In genomic region chr6:37204014-37204751, GRCh38 we compare ENCODE assay signal across 10 cellular contexts. TPM values are rescaled to one million over a fixed set of nuclear protein-coding genes. Genes with fewer than 3 reads are reported as not detected.
A peak's percentile ranks its signal among the peaks of the same experiment; 100 is the strongest.
DNase-seq lines count a peak whose midpoint lies in the region; ATAC-seq and TF ChIP-seq lines count a peak whose summit lies in the region.
"Had no signal": no experiment of that assay in that cellular context is flagged by ENCODE, and none has a peak within 500 bp of the region (broad histone marks: within the 10 kb centered on the region; RNA-seq: fewer than 3 reads in every experiment).

No MANE protein-coding gene starts in this region.

- no peaks in the 10 kb centered on the region for H3K9me3 Mint-ChIP-seq in activated naive CD8-positive, alpha-beta T cell treated with anti-CD3 and anti-CD28 coated beads for 36 hours

- no peak overlapping the region for H3K4me3 ChIP-seq in AG10803 (ENCODE audit: low read length)
- H3K4me3 ChIP-seq in spleen, result no peak overlapping the region
- no peak overlapping the region for H3K4me3 ChIP-seq in tibial nerve
- H3K4me3 ChIP-seq: esophagus squamous epithelium had no signal

- TF ChIP-seq POLR2A in spleen (IDR thresholded peaks at IDR 0.05) (no peak), tibial nerve (IDR thresholded peaks at IDR 0.05) (no peak)

- no peaks in the 10 kb centered on the region for H3K9me3 ChIP-seq in spleen
- H3K9me3 ChIP-seq in tibial nerve, result no peaks in the 10 kb centered on the region
- H3K9me3 ChIP-seq: esophagus squamous epithelium had no signal

- H3K36me3 ChIP-seq in spleen (no peaks in the 10 kb centered on the region), tibial nerve (no peaks in the 10 kb centered on the region)
- H3K36me3 ChIP-seq: esophagus squamous epithelium had no signal

- intact Hi-C loops in spleen (cut with DNase I; ENCODE audit: low total_unique reads), result no loop called here

- no peak overlapping the region for H3K4me3 Mint-ChIP-seq in activated naive CD8-positive, alpha-beta T cell treated with anti-CD3 and anti-CD28 coated beads for 36 hours

- peaks cover 2% of the 10 kb centered on the region for H3K36me3 Mint-ChIP-seq in activated naive CD8-positive, alpha-beta T cell treated with anti-CD3 and anti-CD28 coated beads for 36 hours

- H3K27me3 ChIP-seq in spleen (replicated peaks in 1 of 7) (no peaks in the 10 kb centered on the region), tibial nerve (no peaks in the 10 kb centered on the region)

- DNase-seq in AG10803 (ENCODE audit: low read depth) (peak; percentile 52), HK-2 (ENCODE audit: unreplicated experiment) (peak; percentile 32), left lobe of liver (ENCODE audit: low spot score) (peak; percentile 77), spleen (no peak), DMS 273 treated with DMSO at 0.1 percent for 48 hours (lab: John Stamatoyannopoulos, UW) (no peak), NCI-H524 (lab: John Stamatoyannopoulos, UW) (no peak), tibial nerve (ENCODE audit: low spot score in 2 of 2) (no peak)
- no peak for DNase-seq in activated naive CD8-positive, alpha-beta T cell treated with anti-CD3 and anti-CD28 coated beads for 36 hours
- DNase-seq: esophagus squamous epithelium, SHP77 had no signal

- H3K27me3 Mint-ChIP-seq in activated naive CD8-positive, alpha-beta T cell treated with anti-CD3 and anti-CD28 coated beads for 36 hours, result no peaks in the 10 kb centered on the region

- TF ChIP-seq CTCF in AG10803 (conservative IDR thresholded peaks at IDR 0.05; ENCODE audit: low read length) (no peak), spleen (IDR thresholded peaks at IDR 0.05 in 8 of 11, conservative IDR thresholded peaks at IDR 0.05 in 3 of 11) (no peak), tibial nerve (IDR thresholded peaks at IDR 0.05) (no peak)

- no peak for TF ChIP-seq EP300 in tibial nerve (IDR thresholded peaks at IDR 0.05)

- H3K27ac Mint-ChIP-seq in activated naive CD8-positive, alpha-beta T cell treated with anti-CD3 and anti-CD28 coated beads for 36 hours, result peak overlapping the region; percentile 52

- H3K27ac ChIP-seq in spleen (no peak overlapping the region), tibial nerve (no peak overlapping the region)

- WGBS in spleen, 5 donors, result 79 to 88% (median 86%) methylated on average over 7 of the region's 7 CpGs
- 77 to 80% methylated on average over 7 of the region's 7 CpGs for WGBS in tibial nerve, 2 donors

- ATAC-seq in left lobe of liver, result peak; percentile 74

- peaks cover 3 to 66% (median 33%) of the 10 kb centered on the region in 6 donors for H3K4me1 ChIP-seq in spleen
- no peaks in the 10 kb centered on the region for H3K4me1 ChIP-seq in tibial nerve

- H3K4me1 Mint-ChIP-seq in activated naive CD8-positive, alpha-beta T cell treated with anti-CD3 and anti-CD28 coated beads for 36 hours, result peaks cover 58% of the 10 kb centered on the region

RNA-seq across cellular contexts. Expression of gene PIM1, which starts 34.2 kb away (rescaled TPM):
- 100 to 1,000 TPM; 166 to 168 TPM for total RNA-seq in activated naive CD8-positive, alpha-beta T cell treated with anti-CD3 and anti-CD28 coated beads for 36 hours
- total RNA-seq in left lobe of liver (5.7 TPM), spleen (100 to 1,000 TPM in 3 of 7 donors, 10 to 100 TPM in 4; 34.8 to 176 (median 91.5) TPM), tibial nerve (10 to 100 TPM in 1 of 4 donors, 1 to 10 TPM in 3; 2.8 to 22.8 (median 6.6) TPM)
- polyA plus RNA-seq in spleen, result 10 to 100 TPM; 22.1 to 37.3 (median 22.3) TPM

RNA-seq across cellular contexts. Expression of gene TBC1D22B, which starts 53.4 kb away (rescaled TPM):
- 10 to 100 TPM; 13.0 to 13.9 TPM for total RNA-seq in activated naive CD8-positive, alpha-beta T cell treated with anti-CD3 and anti-CD28 coated beads for 36 hours
- total RNA-seq in left lobe of liver (2.1 TPM), spleen (10 to 100 TPM in 4 of 7 donors, 1 to 10 TPM in 3; 8.7 to 12.7 (median 10.7) TPM), tibial nerve (1 to 10 TPM; 5.1 to 9.4 (median 7.7) TPM)
- polyA plus RNA-seq in spleen, result 1 to 10 TPM; 4.2 to 6.1 (median 4.7) TPM

RNA-seq across cellular contexts. Expression of gene TMEM217, which starts 53.8 kb away (rescaled TPM):
- total RNA-seq in activated naive CD8-positive, alpha-beta T cell treated with anti-CD3 and anti-CD28 coated beads for 36 hours, result 1 to 10 TPM; 3.5 to 4.9 TPM
- not detected for total RNA-seq in left lobe of liver
- total RNA-seq in spleen, result 1 to 10 TPM in 1 of 7 donors, under 1 TPM in 4, not detected in 2; 0.32 to 2.3 (median 0.84) TPM
- polyA plus RNA-seq in spleen, result under 1 TPM; 0.58 to 0.91 (median 0.74) TPM
- total RNA-seq in tibial nerve, result 1 to 10 TPM in 1 of 4 donors, under 1 TPM in 1, not detected in 2; 0.39 to 1.2 TPM

Comparison
In these comparisons a context has a peak if more than half of its experiments do, and no peak if none do; other contexts are left out.
1. DNase-seq: peak in AG10803 (single experiment), HK-2 (single experiment) and left lobe of liver (single experiment); none in activated naive CD8-positive, alpha-beta T cell treated with anti-CD3 and anti-CD28 coated beads for 36 hours (single experiment), spleen (single experiment), DMS 273 treated with DMSO at 0.1 percent for 48 hours (single experiment), NCI-H524 (0 of 2) and tibial nerve (0 of 2).